Comparison of ENCODE assay signal across 8 cellular contexts in genomic region chr1:224431726-224432125, GRCh38. TPM values are rescaled to one million over a fixed set of nuclear protein-coding genes. Genes with fewer than 3 reads are reported as not detected.
A peak's percentile ranks its signal among the peaks of the same experiment; 100 is the strongest.
DNase-seq lines count a peak whose midpoint lies in the region; TF ChIP-seq lines count a peak whose summit lies in the region.
"Had no signal": no experiment of that assay in that cellular context is flagged by ENCODE, and none has a peak within 500 bp of the region (broad histone marks: within the 10 kb centered on the region; RNA-seq: fewer than 3 reads in every experiment).

No MANE protein-coding gene starts in this region.

- no peaks in the 10 kb centered on the region for H3K27me3 ChIP-seq in spleen (replicated peaks in 1 of 7)

- CTCF ChIA-PET in HEK293 (lab: Yijun Ruan, JAX): interaction anchor here (1.0 to 2.7 kb wide), 7 partner anchors 14 to 491 kb away, joined by 3 to 18 read pairs (median 5); no protein-coding TSS in a partner anchor

- peaks cover 10% of the 10 kb centered on the region for H3K4me1 Mint-ChIP-seq in glutamatergic neuron (ENCODE audit: low read depth, unreplicated experiment)

- no peaks in the 10 kb centered on the region for H3K9me3 ChIP-seq in HEK293 (ENCODE audit: control insufficient read depth, insufficient read depth, low read depth, low read length)
- H3K9me3 ChIP-seq in spleen: no peaks in the 10 kb centered on the region

- no peak overlapping the region for H3K27ac ChIP-seq in HEK293 (ENCODE audit: extremely low read depth, low read depth, low read length)
- H3K27ac ChIP-seq in spleen: peak overlapping the region in 7 of 8 donors; percentile 91 to 99 (median 98)

- 29 to 42% (median 30%) methylated on average over 2 of the region's 2 CpGs for WGBS in spleen, 5 donors

- H3K27me3 Mint-ChIP-seq in glutamatergic neuron (ENCODE audit: unreplicated experiment): peaks cover 8% of the 10 kb centered on the region

- peak overlapping the region; percentile 98 for H3K27ac Mint-ChIP-seq in glutamatergic neuron (ENCODE audit: unreplicated experiment)

- no peak for TF ChIP-seq POLR2A in spleen (IDR thresholded peaks at IDR 0.05)

- POLR2A ChIA-PET in HEK293 (lab: Yijun Ruan, JAX): interaction anchor here (1.2 to 2.2 kb wide), 3 partner anchors 14 to 249 kb away, joined by 4 to 6 read pairs (median 4); partner anchors contain the start of gene DEGS1

- no peaks in the 10 kb centered on the region for H3K36me3 Mint-ChIP-seq in glutamatergic neuron (ENCODE audit: unreplicated experiment)

- intact Hi-C loops in spleen (cut with DNase I; ENCODE audit: low total_unique reads) (no loop called here), posterior vena cava (cut with DNase I) (no loop called here)

- DNase-seq in glutamatergic neuron: no peak
- no peak for DNase-seq in spleen
- no peak for DNase-seq in posterior vena cava (ENCODE audit: low spot score)
- DNase-seq in CD1c-positive myeloid dendritic cell (ENCODE audit: extremely low spot score): no peak
- no peak for DNase-seq in stimulated activated CD4-positive, alpha-beta T cell treated with anti-CD3 and anti-CD28 coated beads, Interleukin-4, amount 100 ng/mL, for 1 hour
- DNase-seq: stimulated activated CD4-positive, alpha-beta T cell treated with anti-CD3 and anti-CD28 coated beads, Interleukin-4, amount 100 ng/mL, for 4 hours had no signal

- peak overlapping the region; percentile 95 for H3K4me3 Mint-ChIP-seq in glutamatergic neuron (ENCODE audit: unreplicated experiment)

- no peak for TF ChIP-seq CTCF in HEK293 (tag by site-specific recombination; IDR thresholded peaks at IDR 0.05)
- no peak for TF ChIP-seq CTCF in WI38 (IDR thresholded peaks at IDR 0.05; ENCODE audit: low read depth, low read length)
- no peak for TF ChIP-seq CTCF in glutamatergic neuron (IDR thresholded peaks at IDR 0.05; ENCODE audit: partially characterized antibody, unreplicated experiment)
- no peak for TF ChIP-seq CTCF in spleen (IDR thresholded peaks at IDR 0.05 in 8 of 11, conservative IDR thresholded peaks at IDR 0.05 in 3 of 11)

- H3K4me1 ChIP-seq in HEK293 (ENCODE audit: control insufficient read depth, insufficient read depth, low read length) (peaks cover 38% of the 10 kb centered on the region), spleen (peaks cover 34 to 86% (median 74%) of the 10 kb centered on the region in 6 donors)

- H3K36me3 ChIP-seq in HEK293 (ENCODE audit: control insufficient read depth in 2 of 2, insufficient read depth in 1 of 2, low read length in 2 of 2): peaks cover 38 to 51% of the 10 kb centered on the region in 2 experiments
- peaks cover 0 to 40% (median 12%) of the 10 kb centered on the region in 6 donors for H3K36me3 ChIP-seq in spleen

- H3K4me3 ChIP-seq in HEK293 (ENCODE audit: low read depth, low read length): peak overlapping the region; percentile 96
- peak overlapping the region; percentile 82 for H3K4me3 ChIP-seq in WI38 (ENCODE audit: low read depth, low read length)
- peak overlapping the region in 7 of 8 donors; percentile 73 to 85 (median 82) for H3K4me3 ChIP-seq in spleen

- peaks cover 2% of the 10 kb centered on the region for H3K9me3 Mint-ChIP-seq in glutamatergic neuron (ENCODE audit: unreplicated experiment)

TF ChIP-seq in HEK293, 187 proteins besides CTCF, POLR2A, EP300 and RAD21:
- TF ChIP-seq SCRT2 (tag by site-specific recombination; IDR thresholded peaks at IDR 0.05) (no peak), PRDM6 (tag by site-specific recombination; IDR thresholded peaks at IDR 0.05) (peak; percentile 48; the same call in 1 of the 2 replicates)

RNA-seq across cellular contexts. Expression of gene WDR26, which starts 2.9 kb away (rescaled TPM):
- total RNA-seq in glutamatergic neuron (ENCODE audit: unreplicated experiment): 110 TPM
- 100 to 1,000 TPM; 107 to 148 (median 129) TPM for total RNA-seq in spleen
- 10 to 100 TPM; 22.0 to 36.6 (median 29.0) TPM for polyA plus RNA-seq in spleen
- 10 to 100 TPM; 68.6 to 72.8 TPM for total RNA-seq in posterior vena cava
